Comparison of ENCODE assay signal across 28 cellular contexts in genomic region chr6:22830463-22830862, GRCh38.
"Had no signal": no experiment of that assay in that cellular context is flagged by ENCODE, and none has a peak within 500 bp of the region (broad histone marks: within the 10 kb centered on the region; RNA-seq: fewer than 3 reads in every experiment).

No MANE protein-coding gene starts in this region.

- H3K27me3 ChIP-seq: heart right ventricle, ovary, sigmoid colon, spleen, tibial nerve, upper lobe of right lung, uterus had no signal

- H3K36me3 Mint-ChIP-seq: naive thymus-derived CD4-positive, alpha-beta T cell; stimulated activated memory B cell treated with anti-CD40 and anti-IgM and Interleukin-4, amounts not matched to agents 10 μg/mL and 1 μg/mL and 100 μg/mL, for 72 hours had no signal

- H3K4me3 Mint-ChIP-seq: memory B cell; mesothelial cell of epicardium; naive thymus-derived CD4-positive, alpha-beta T cell; nephron progenitor cell; stimulated activated memory B cell treated with anti-CD40 and anti-IgM and Interleukin-4, amounts not matched to agents 10 μg/mL and 1 μg/mL and 100 μg/mL, for 72 hours had no signal

- H3K27me3 Mint-ChIP-seq: memory B cell; stimulated activated memory B cell treated with anti-CD40 and anti-IgM and Interleukin-4, amounts not matched to agents 10 μg/mL and 1 μg/mL and 100 μg/mL, for 72 hours had no signal

- H3K4me1 Mint-ChIP-seq: memory B cell; stimulated activated memory B cell treated with anti-CD40 and anti-IgM and Interleukin-4, amounts not matched to agents 10 μg/mL and 1 μg/mL and 100 μg/mL, for 72 hours had no signal

- H3K27ac Mint-ChIP-seq: memory B cell; naive thymus-derived CD4-positive, alpha-beta T cell; nephron progenitor cell; stimulated activated memory B cell treated with anti-CD40 and anti-IgM and Interleukin-4, amounts not matched to agents 10 μg/mL and 1 μg/mL and 100 μg/mL, for 72 hours had no signal

- H3K36me3 ChIP-seq: heart right ventricle, lower lobe of right lung, ovary, sigmoid colon, spleen, thoracic aorta, tibial nerve, upper lobe of right lung, uterus had no signal

- ATAC-seq: heart right ventricle; left ventricle myocardium superior; lower lobe of right lung; naive thymus-derived CD4-positive, alpha-beta T cell; psoas muscle; right cardiac atrium; stimulated activated memory B cell treated with anti-CD40 and anti-IgM and Interleukin-4, amounts not matched to agents 10 μg/mL and 1 μg/mL and 100 μg/mL, for 72 hours; stimulated activated naive CD8-positive, alpha-beta T cell treated with anti-CD3 and anti-CD28 coated beads, Interleukin-15, Interleukin-2, amounts not matched to agents 100 U/mL and 50 U/mL, for 24 hours; upper lobe of right lung had no signal

- H3K4me1 ChIP-seq: uterus had no signal

- H3K9me3 ChIP-seq: heart right ventricle, lower lobe of right lung, ovary, psoas muscle, sigmoid colon, spleen, thoracic aorta, tibial nerve, upper lobe of right lung, uterus had no signal

- H3K4me3 ChIP-seq: coronary artery, heart right ventricle, lower lobe of right lung, ovary, psoas muscle, sigmoid colon, spleen, thoracic aorta, tibial nerve, upper lobe of right lung, uterus had no signal

- H3K27ac ChIP-seq: coronary artery, heart right ventricle, lower lobe of right lung, ovary, psoas muscle, sigmoid colon, spleen, thoracic aorta, tibial nerve, upper lobe of right lung, uterus had no signal

- DNase-seq: dermis blood vessel endothelial cell; effector memory CD4-positive, alpha-beta T cell; foreskin fibroblast; glutamatergic neuron; heart right ventricle; hippocampal formation; left ventricle myocardium superior; lower lobe of right lung; naive thymus-derived CD4-positive, alpha-beta T cell; nephron progenitor cell; nucleus accumbens; ovary; posterior cingulate gyrus; psoas muscle; right cardiac atrium; sigmoid colon; spleen; stimulated activated CD4-positive, alpha-beta T cell treated with anti-CD3 and anti-CD28 coated beads, Interleukin-4, amount 100 ng/mL, for 4 hours; stimulated activated naive CD8-positive, alpha-beta T cell treated with anti-CD3 and anti-CD28 coated beads, Interleukin-15, Interleukin-2, amounts not matched to agents 100 U/mL and 50 U/mL, for 24 hours; substantia nigra; upper lobe of right lung; uterus had no signal
